9 cellular contexts compared by ENCODE assay signal in genomic region chr12:52246720-52247621, GRCh38. TPM values are rescaled to one million over a fixed set of nuclear protein-coding genes. Genes with fewer than 3 reads are reported as not detected.
DNase-seq lines count a peak whose midpoint lies in the region; ATAC-seq and TF ChIP-seq lines count a peak whose summit lies in the region.
"Had no signal": no experiment of that assay in that cellular context is flagged by ENCODE, and none has a peak within 500 bp of the region (broad histone marks: within the 10 kb centered on the region; RNA-seq: fewer than 3 reads in every experiment).

No MANE protein-coding gene starts in this region.

- DNase-seq in GM06990 (ENCODE audit: extremely low read depth, insufficient read length) (no peak), NCI-H146 (lab: John Stamatoyannopoulos, UW) (peak; percentile 88), NCI-H226 (no peak)
- no peak for DNase-seq in activated CD4-positive, alpha-beta memory T cell treated with anti-CD3 and anti-CD28 coated beads, Interleukin-2, amount 10 ng/mL, durations not matched to agents 7 days and 5 days
- DNase-seq: left ventricle myocardium inferior had no signal

- H3K4me1 Mint-ChIP-seq in activated CD4-positive, alpha-beta memory T cell treated with anti-CD3 and anti-CD28 coated beads, Interleukin-2, amount 10 ng/mL, durations not matched to agents 7 days and 5 days = peaks cover 79% of the 10 kb centered on the region
- H3K4me1 Mint-ChIP-seq in nephron = peaks cover 48% of the 10 kb centered on the region

- TF ChIP-seq CTCF in GM06990 (IDR thresholded peaks at IDR 0.05; ENCODE audit: insufficient read depth, low read length, poor library complexity, severe bottlenecking) = no peak
- TF ChIP-seq CTCF in nephron (IDR thresholded peaks at IDR 0.05; ENCODE audit: unreplicated experiment in 3 of 3) = no peak

- H3K4me3 ChIP-seq in GM06990 (replicated peaks; ENCODE audit: low read depth, low read length) = peak overlapping the region; percentile 65
- H3K4me3 ChIP-seq: left ventricle myocardium inferior had no signal

- POLR2A ChIA-PET in activated CD4-positive, alpha-beta memory T cell treated with anti-CD3 and anti-CD28 coated beads, Interleukin-2, amount 10 ng/mL, durations not matched to agents 7 days and 5 days (lab: Charles Lee) = interaction anchor here (0.9 kb wide), 1 partner anchor 13 kb away, joined by 3 read pairs; no protein-coding TSS in a partner anchor

- CTCF ChIA-PET in activated CD4-positive, alpha-beta memory T cell treated with anti-CD3 and anti-CD28 coated beads, Interleukin-2, amount 10 ng/mL, durations not matched to agents 7 days and 5 days (lab: Charles Lee) = interaction anchor here (0.6 to 3.3 kb wide), 3 partner anchors 31 to 127 kb away, joined by 3 to 32 read pairs (median 5); no protein-coding TSS in a partner anchor

- ATAC-seq in HG02759 (IDR thresholded peaks at IDR 0.05; ENCODE audit: unreplicated experiment) (no peak), GM19023 (IDR thresholded peaks at IDR 0.05; ENCODE audit: unreplicated experiment) (no peak), GM18502 (IDR thresholded peaks at IDR 0.05; ENCODE audit: poor library complexity, unreplicated experiment) (no peak)

- peaks cover 20% of the 10 kb centered on the region for H3K36me3 Mint-ChIP-seq in activated CD4-positive, alpha-beta memory T cell treated with anti-CD3 and anti-CD28 coated beads, Interleukin-2, amount 10 ng/mL, durations not matched to agents 7 days and 5 days (ENCODE audit: low read depth)
- no peaks in the 10 kb centered on the region for H3K36me3 Mint-ChIP-seq in nephron (ENCODE audit: low read depth)

- peaks cover 5% of the 10 kb centered on the region for H3K27me3 Mint-ChIP-seq in activated CD4-positive, alpha-beta memory T cell treated with anti-CD3 and anti-CD28 coated beads, Interleukin-2, amount 10 ng/mL, durations not matched to agents 7 days and 5 days
- H3K27me3 Mint-ChIP-seq in nephron (ENCODE audit: low read depth) = peaks cover 71% of the 10 kb centered on the region

- no peaks in the 10 kb centered on the region for H3K27me3 ChIP-seq in GM06990 (replicated peaks; ENCODE audit: control insufficient read depth, insufficient read depth, low read length)

- peak overlapping the region; percentile 89 for H3K27ac Mint-ChIP-seq in activated CD4-positive, alpha-beta memory T cell treated with anti-CD3 and anti-CD28 coated beads, Interleukin-2, amount 10 ng/mL, durations not matched to agents 7 days and 5 days
- peak overlapping the region; percentile 4 to 59 (median 45) for H3K27ac Mint-ChIP-seq in nephron

- peak overlapping the region; percentile 29 for H3K4me3 Mint-ChIP-seq in activated CD4-positive, alpha-beta memory T cell treated with anti-CD3 and anti-CD28 coated beads, Interleukin-2, amount 10 ng/mL, durations not matched to agents 7 days and 5 days
- H3K4me3 Mint-ChIP-seq in nephron = no peak overlapping the region

- H3K36me3 ChIP-seq in GM06990 (ENCODE audit: control insufficient read depth, insufficient read depth, low read length) = no peaks in the 10 kb centered on the region; the same call in 1 of the 2 replicates
- H3K36me3 ChIP-seq: left ventricle myocardium inferior had no signal

- H3K9me3 Mint-ChIP-seq in activated CD4-positive, alpha-beta memory T cell treated with anti-CD3 and anti-CD28 coated beads, Interleukin-2, amount 10 ng/mL, durations not matched to agents 7 days and 5 days = peaks cover 2% of the 10 kb centered on the region
- no peaks in the 10 kb centered on the region for H3K9me3 Mint-ChIP-seq in nephron

RNA-seq across cellular contexts. Expression of gene KRT7, which starts 13.9 kb away (rescaled TPM):
- 1 to 10 TPM; 9.1 to 9.3 TPM for total RNA-seq in activated CD4-positive, alpha-beta memory T cell treated with anti-CD3 and anti-CD28 coated beads, Interleukin-2, amount 10 ng/mL, durations not matched to agents 7 days and 5 days
- total RNA-seq: left ventricle myocardium inferior had no signal

RNA-seq across cellular contexts. Expression of gene KRT86, which starts 27.5 kb away (rescaled TPM):
- total RNA-seq in activated CD4-positive, alpha-beta memory T cell treated with anti-CD3 and anti-CD28 coated beads, Interleukin-2, amount 10 ng/mL, durations not matched to agents 7 days and 5 days = under 1 TPM; 0.23 to 0.30 TPM
- total RNA-seq: left ventricle myocardium inferior had no signal

RNA-seq across cellular contexts. Expression of gene KRT81, which starts 44.4 kb away (rescaled TPM):
- total RNA-seq in activated CD4-positive, alpha-beta memory T cell treated with anti-CD3 and anti-CD28 coated beads, Interleukin-2, amount 10 ng/mL, durations not matched to agents 7 days and 5 days = not detected
- total RNA-seq: left ventricle myocardium inferior had no signal

RNA-seq across cellular contexts. Expression of gene KRT80, which starts 55.2 kb away (rescaled TPM):
- not detected for total RNA-seq in activated CD4-positive, alpha-beta memory T cell treated with anti-CD3 and anti-CD28 coated beads, Interleukin-2, amount 10 ng/mL, durations not matched to agents 7 days and 5 days
- total RNA-seq: left ventricle myocardium inferior had no signal
